11 cellular contexts compared by ENCODE assay signal in the genomic region with DNA sequence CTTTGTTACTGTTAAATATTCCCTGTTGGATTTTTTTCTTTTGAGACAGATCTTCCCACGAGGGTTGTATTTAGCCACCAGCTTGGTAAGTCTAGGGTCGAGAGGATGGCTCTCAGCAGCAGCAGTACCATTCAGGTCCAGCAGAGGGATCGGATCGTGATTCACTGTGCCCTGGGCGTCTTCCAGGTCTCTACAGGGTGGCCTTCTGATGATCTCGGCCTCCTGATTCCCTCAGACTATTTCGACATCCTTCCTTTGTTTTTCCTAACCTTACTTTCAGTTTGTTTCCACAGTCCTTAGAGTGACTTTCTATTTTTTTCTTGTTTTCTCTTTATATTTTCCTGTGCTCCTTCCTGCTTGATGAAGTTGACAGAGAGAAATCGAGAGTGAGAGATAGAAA.
DNase-seq lines count a peak whose midpoint lies in the region; ATAC-seq and TF ChIP-seq lines count a peak whose summit lies in the region.
"Had no signal": no experiment of that assay in that cellular context is flagged by ENCODE, and none has a peak within 500 bp of the region (broad histone marks: within the 10 kb centered on the region; RNA-seq: fewer than 3 reads in every experiment).

No MANE protein-coding gene starts in this region.

- POLR2A ChIA-PET in AG04450 (lab: Yijun Ruan, JAX): no interaction called here

- H3K27ac ChIP-seq in AG04450 (ENCODE audit: low read depth, low read length): no peak overlapping the region
- no peak overlapping the region for H3K27ac ChIP-seq in OCI-LY1 (ENCODE audit: low read depth, low read length, poor library complexity, severe bottlenecking)
- H3K27ac ChIP-seq: testis had no signal

- DNase-seq in AG04450 (ENCODE audit: low read depth, low spot score) (no peak), GM06990 (ENCODE audit: extremely low read depth, insufficient read length) (no peak), fibroblast of gingiva (ENCODE audit: low read depth) (peak; percentile 69), NCI-H1048 (lab: John Stamatoyannopoulos, UW) (no peak), T-helper 17 cell (no peak), globus pallidus (ENCODE audit: low spot score) (no peak)
- DNase-seq: hippocampal formation, NCI-H526, testis had no signal

- CTCF ChIA-PET in AG04450 (lab: Charles Lee): no interaction called here

- H3K4me1 Mint-ChIP-seq in T-helper 17 cell: no peaks in the 10 kb centered on the region

- H3F3A ChIP-seq in OCI-LY1 (ENCODE audit: insufficient read depth, low read length): no peaks in the 10 kb centered on the region

- H3K79me2 ChIP-seq in OCI-LY1 (ENCODE audit: insufficient read depth, low read length): no peaks in the 10 kb centered on the region

- no peaks in the 10 kb centered on the region for H4K20me1 ChIP-seq in OCI-LY1 (ENCODE audit: insufficient read depth, low read length)

- H3K27ac Mint-ChIP-seq in T-helper 17 cell: no peak overlapping the region

- peaks cover 31% of the 10 kb centered on the region for H3K9me3 ChIP-seq in AG04450 (ENCODE audit: control insufficient read depth, insufficient read depth, low read length)
- H3K9me3 ChIP-seq in OCI-LY1 (ENCODE audit: low read length): no peaks in the 10 kb centered on the region
- peaks cover 1% of the 10 kb centered on the region for H3K9me3 ChIP-seq in T-helper 17 cell (ENCODE audit: control insufficient read depth, low read length, poor library complexity, severe bottlenecking)
- H3K9me3 ChIP-seq: testis had no signal

- no peak overlapping the region for H2AFZ ChIP-seq in OCI-LY1 (ENCODE audit: low read length)

- no peaks in the 10 kb centered on the region for H3K9me2 ChIP-seq in OCI-LY1 (ENCODE audit: low read depth, low read length)

- H3K27me3 ChIP-seq in AG04450 (ENCODE audit: control insufficient read depth, insufficient read depth, low read length) (no peaks in the 10 kb centered on the region), GM06990 (replicated peaks; ENCODE audit: control insufficient read depth, insufficient read depth, low read length) (no peaks in the 10 kb centered on the region), OCI-LY1 (ENCODE audit: insufficient read depth, low read length) (no peaks in the 10 kb centered on the region)
- H3K27me3 ChIP-seq: testis had no signal

- H3K4me2 ChIP-seq in OCI-LY1 (ENCODE audit: low read length): no peak overlapping the region

- no peak overlapping the region for H3K9ac ChIP-seq in OCI-LY1 (ENCODE audit: low read length)

- H3K4me1 ChIP-seq in OCI-LY1 (ENCODE audit: insufficient read depth, low read length, severe bottlenecking): peaks cover 16% of the 10 kb centered on the region
- H3K4me1 ChIP-seq: testis had no signal

- no peak overlapping the region for H3K4me3 Mint-ChIP-seq in T-helper 17 cell

- H3K36me3 ChIP-seq in GM06990 (ENCODE audit: control insufficient read depth, insufficient read depth, low read length) (peaks cover 1% of the 10 kb centered on the region; the same call in 1 of the 2 replicates), OCI-LY1 (ENCODE audit: insufficient read depth, low read length) (peaks cover 22% of the 10 kb centered on the region)

- ATAC-seq in T-helper 17 cell (no peak), GM18870 (IDR thresholded peaks at IDR 0.05; ENCODE audit: unreplicated experiment) (no peak)

- no peaks in the 10 kb centered on the region for H3K36me3 Mint-ChIP-seq in T-helper 17 cell (ENCODE audit: low read depth)

- peak; percentile 39 for TF ChIP-seq CTCF in AG04450 (IDR thresholded peaks at IDR 0.05; ENCODE audit: low read depth, low read length)
- peak; percentile 16 for TF ChIP-seq CTCF in GM06990 (IDR thresholded peaks at IDR 0.05; ENCODE audit: insufficient read depth, low read length, poor library complexity, severe bottlenecking)
- TF ChIP-seq CTCF in OCI-LY1 (IDR thresholded peaks at IDR 0.05; ENCODE audit: low read length): peak; percentile 57

- H3K27me3 Mint-ChIP-seq in T-helper 17 cell: no peaks in the 10 kb centered on the region

- H3K4me3 ChIP-seq in AG04450 (ENCODE audit: low read depth, low read length): no peak overlapping the region
- no peak overlapping the region for H3K4me3 ChIP-seq in GM06990 (replicated peaks; ENCODE audit: low read depth, low read length)
- H3K4me3 ChIP-seq in OCI-LY1 (ENCODE audit: low read depth, low read length, poor library complexity, severe bottlenecking): no peak overlapping the region
- H3K4me3 ChIP-seq: testis had no signal
